ENCODE assay signal across 10 cellular contexts in the genomic region with DNA sequence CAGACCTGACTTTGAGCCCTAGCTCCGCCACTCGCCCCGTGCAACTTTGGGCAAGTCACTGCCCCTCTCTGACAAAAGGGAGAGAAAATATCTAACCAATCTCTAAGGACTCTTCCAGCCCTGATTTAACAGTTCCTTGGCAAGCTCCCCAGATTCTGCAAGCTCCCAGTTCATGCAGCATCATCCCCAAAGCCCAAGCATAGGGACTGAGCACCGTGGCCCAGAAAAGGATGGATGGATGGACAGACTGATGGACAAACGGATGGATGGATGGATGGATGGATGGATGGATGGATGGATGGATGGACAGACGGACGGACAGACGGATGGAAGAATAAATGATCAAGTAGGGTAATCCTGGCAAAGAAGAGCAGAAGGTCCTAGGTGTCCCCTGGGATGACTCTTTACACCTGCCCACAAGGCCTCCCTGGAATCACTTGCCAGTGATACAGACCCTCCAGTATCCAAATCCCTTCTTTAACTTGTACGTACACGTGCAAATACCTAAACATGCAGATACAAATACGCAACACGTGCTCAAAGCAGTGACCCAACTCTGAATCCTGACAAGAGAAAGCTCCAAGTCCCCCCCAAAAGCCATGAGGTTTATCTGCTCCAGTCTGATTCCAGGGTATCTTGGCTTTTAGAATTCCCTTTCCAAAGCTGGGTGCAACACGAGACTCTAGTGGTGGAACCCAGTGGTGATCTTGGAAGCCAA. TPM values are rescaled to one million over a fixed set of nuclear protein-coding genes. Genes with fewer than 3 reads are reported as not detected.
DNase-seq lines count a peak whose midpoint lies in the region; ATAC-seq and TF ChIP-seq lines count a peak whose summit lies in the region.
"Had no signal": no experiment of that assay in that cellular context is flagged by ENCODE, and none has a peak within 500 bp of the region (broad histone marks: within the 10 kb centered on the region; RNA-seq: fewer than 3 reads in every experiment).

No MANE protein-coding gene starts in this region.

- H3K36me3 Mint-ChIP-seq in activated T-cell treated with anti-CD3 and anti-CD28 coated beads, Interleukin-2, amount 50 U/mL, for 24 hours (ENCODE audit: low read depth) = peaks cover 11% of the 10 kb centered on the region
- H3K36me3 Mint-ChIP-seq in brain = no peaks in the 10 kb centered on the region

- H3K27ac ChIP-seq in substantia nigra (ENCODE audit: low read depth, low read length, poor library complexity, severe bottlenecking) = peak overlapping the region; percentile 99

- DNase-seq in activated T-cell treated with anti-CD3 and anti-CD28 coated beads, Interleukin-2, amount 50 U/mL, for 24 hours = no peak
- DNase-seq in activated T-cell treated with anti-CD3 and anti-CD28 coated beads, Interleukin-2, amount 50 U/mL, for 1 hour = no peak
- DNase-seq in iris pigment epithelial cell (ENCODE audit: low read depth) (peak; percentile 33), substantia nigra (lab: John Stamatoyannopoulos, UW) (peak in 7 of 49 donors; percentile 25 to 47 (median 42)), SK-N-DZ (ENCODE audit: low spot score) (no peak)
- DNase-seq in stimulated activated CD4-positive, alpha-beta T cell treated with anti-CD3 and anti-CD28 coated beads, Interleukin-2, amount 100 ng/mL, for 48 hours = no peak
- DNase-seq: activated CD4-positive, alpha-beta T cell treated with anti-CD3 and anti-CD28 coated beads, Interleukin-2, amount 50 U/mL, for 1 hour; stimulated activated naive CD4-positive, alpha-beta T cell treated with Interleukin-2 at 50 U/mL for 16 hours had no signal

- TF ChIP-seq CTCF in brain (conservative IDR thresholded peaks at IDR 0.05) = no peak

- no peaks in the 10 kb centered on the region for H3K9me3 Mint-ChIP-seq in activated T-cell treated with anti-CD3 and anti-CD28 coated beads, Interleukin-2, amount 50 U/mL, for 24 hours
- peaks cover 0 to 2% (median 0%) of the 10 kb centered on the region in 5 experiments for H3K9me3 Mint-ChIP-seq in brain

- peaks cover 83% of the 10 kb centered on the region for H3K4me1 Mint-ChIP-seq in activated T-cell treated with anti-CD3 and anti-CD28 coated beads, Interleukin-2, amount 50 U/mL, for 24 hours (ENCODE audit: low read depth)
- H3K4me1 Mint-ChIP-seq in brain = peaks cover 67% of the 10 kb centered on the region

- H3K4me3 Mint-ChIP-seq in activated T-cell treated with anti-CD3 and anti-CD28 coated beads, Interleukin-2, amount 50 U/mL, for 24 hours = no peak overlapping the region
- peak overlapping the region in 1 of 5 experiments; percentile 38 for H3K4me3 Mint-ChIP-seq in brain

- ATAC-seq in GM21423 (IDR thresholded peaks at IDR 0.05; ENCODE audit: unreplicated experiment) = no peak

- no peaks in the 10 kb centered on the region for H3K27me3 Mint-ChIP-seq in activated T-cell treated with anti-CD3 and anti-CD28 coated beads, Interleukin-2, amount 50 U/mL, for 24 hours
- H3K27me3 Mint-ChIP-seq in brain = peaks cover under 1% of the 10 kb centered on the region

- peak overlapping the region; percentile 74 for H3K27ac Mint-ChIP-seq in activated T-cell treated with anti-CD3 and anti-CD28 coated beads, Interleukin-2, amount 50 U/mL, for 24 hours
- H3K27ac Mint-ChIP-seq in brain = peak overlapping the region; percentile 42 to 80 (median 75)

RNA-seq across cellular contexts. Expression of a gene that starts 16.0 kb away (rescaled TPM):
- polyA plus RNA-seq in brain (ENCODE audit: insufficient read depth, low read depth, low replicate concordance) = 5.8 TPM
- 1.0 and 1.1 TPM in 2 replicates for polyA plus RNA-seq in SK-N-DZ (2014; cell fraction: cytosol; rRNA removed)
- 0.13 and 0.33 TPM in 2 replicates for polyA plus RNA-seq in SK-N-DZ (2014; cell fraction: nucleus; rRNA removed)

RNA-seq across cellular contexts. Expression of a gene that starts 38.1 kb away (rescaled TPM):
- 52.0 TPM for polyA plus RNA-seq in brain (ENCODE audit: insufficient read depth, low read depth, low replicate concordance)
- 17.8 and 24.8 TPM in 2 replicates for polyA plus RNA-seq in SK-N-DZ (2014; cell fraction: cytosol; rRNA removed)
- polyA plus RNA-seq in SK-N-DZ (2014; cell fraction: nucleus; rRNA removed) = 45.7 and 51.6 TPM in 2 replicates
